In genomic region chr3:14649466-14649865, GRCh38 we compare ENCODE assay signal across 19 cellular contexts. TPM values are rescaled to one million over a fixed set of nuclear protein-coding genes. Genes with fewer than 3 reads are reported as not detected.
"Had no signal": no experiment of that assay in that cellular context is flagged by ENCODE, and none has a peak within 500 bp of the region (broad histone marks: within the 10 kb centered on the region; RNA-seq: fewer than 3 reads in every experiment).

No MANE protein-coding gene starts in this region.

- H3K36me3 ChIP-seq: prostate gland had no signal

- H3K27ac ChIP-seq: lower lobe of right lung, prostate gland, skin epidermis had no signal

- ATAC-seq: activated CD4-positive, alpha-beta T cell treated with anti-CD3 and anti-CD28 coated beads for 36 hours; activated CD8-positive, alpha-beta T cell treated with anti-CD3 and anti-CD28 coated beads for 36 hours; activated T-helper 17 cell treated with anti-CD3 and anti-CD28 coated beads, Interleukin-2, amount 50 U/mL, for 72 hours; lower lobe of right lung; stimulated activated naive CD8-positive, alpha-beta T cell treated with anti-CD3 and anti-CD28 coated beads, Interleukin-15, Interleukin-2, amounts not matched to agents 100 U/mL and 50 U/mL, for 24 hours; WTC11 had no signal

- H3K4me3 ChIP-seq: coronary artery, lower lobe of right lung, prostate gland, skin epidermis had no signal

- H3K4me3 Mint-ChIP-seq: activated CD4-positive, alpha-beta T cell treated with anti-CD3 and anti-CD28 coated beads for 36 hours; WTC11 had no signal

- H3K9me3 ChIP-seq: lower lobe of right lung, prostate gland had no signal

- H3K27ac Mint-ChIP-seq: activated CD4-positive, alpha-beta T cell treated with anti-CD3 and anti-CD28 coated beads for 36 hours; activated CD8-positive, alpha-beta T cell treated with anti-CD3 and anti-CD28 coated beads for 36 hours; WTC11 had no signal

- H3K27me3 Mint-ChIP-seq: activated CD4-positive, alpha-beta T cell treated with anti-CD3 and anti-CD28 coated beads for 36 hours; activated CD8-positive, alpha-beta T cell treated with anti-CD3 and anti-CD28 coated beads for 36 hours; activated T-helper 17 cell treated with anti-CD3 and anti-CD28 coated beads, Interleukin-2, amount 50 U/mL, for 72 hours had no signal

- DNase-seq: activated CD4-positive, alpha-beta T cell treated with anti-CD3 and anti-CD28 coated beads for 36 hours; activated CD8-positive, alpha-beta T cell treated with anti-CD3 and anti-CD28 coated beads for 36 hours; activated naive CD4-positive, alpha-beta T cell; activated T-cell treated with anti-CD3 and anti-CD28 coated beads, Interleukin-2, amount 50 U/mL, for 1 hour; aorta; lower lobe of right lung; right cardiac atrium; stimulated activated naive CD8-positive, alpha-beta T cell treated with anti-CD3 and anti-CD28 coated beads, Interleukin-15, Interleukin-2, amounts not matched to agents 100 U/mL and 50 U/mL, for 24 hours; T-helper 2 cell; trophoblast cell had no signal

- H3K9me3 Mint-ChIP-seq: activated CD8-positive, alpha-beta T cell treated with anti-CD3 and anti-CD28 coated beads for 36 hours; activated T-helper 17 cell treated with anti-CD3 and anti-CD28 coated beads, Interleukin-2, amount 50 U/mL, for 72 hours; WTC11 had no signal

RNA-seq across cellular contexts. Expression of gene C3orf20, which starts 25.5 kb away (rescaled TPM):
- total RNA-seq: activated CD4-positive, alpha-beta T cell treated with anti-CD3 and anti-CD28 coated beads for 36 hours; frontal cortex; lower lobe of right lung; temporal lobe; WTC11 had no signal
- polyA plus RNA-seq: aorta, esophagus, neural cell had no signal
